In genomic region chr3:33113772-33114621, GRCh38 we compare ENCODE assay signal across 8 cellular contexts. TPM values are rescaled to one million over a fixed set of nuclear protein-coding genes. Genes with fewer than 3 reads are reported as not detected.
DNase-seq lines count a peak whose midpoint lies in the region; ATAC-seq and TF ChIP-seq lines count a peak whose summit lies in the region.

TSS of gene CRTAP (plus strand) at chr3:33114014. CDS start at chr3:33114078, 64 bp downstream.

- ATAC-seq in CD4-positive, alpha-beta T cell (ENCODE audit: poor library complexity) = peak; percentile 78
- peak; percentile 77 for ATAC-seq in GM19351 (IDR thresholded peaks at IDR 0.05; ENCODE audit: unreplicated experiment)
- peak; percentile 70 for ATAC-seq in HG03520 (IDR thresholded peaks at IDR 0.05; ENCODE audit: unreplicated experiment)
- ATAC-seq in memory B cell (ENCODE audit: low read depth) = peak; percentile 83

- peak within 1 kb of the TSS; percentile 59 for H3K27ac ChIP-seq in CD4-positive, alpha-beta T cell (ENCODE audit: low read depth, low read length)
- peak within 1 kb of the TSS; percentile 81 for H3K27ac ChIP-seq in effector memory CD4-positive, alpha-beta T cell (ENCODE audit: insufficient read depth, low read length, poor library complexity, severe bottlenecking)

- no peaks in the 10 kb centered on the region for H3K27me3 Mint-ChIP-seq in CD4-positive, alpha-beta T cell
- H3K27me3 Mint-ChIP-seq in memory B cell = no peaks in the 10 kb centered on the region

- no peaks in the 10 kb centered on the region for H3K36me3 ChIP-seq in effector memory CD4-positive, alpha-beta T cell (ENCODE audit: control insufficient read depth, insufficient read depth, low read length)

- peak within 1 kb of the TSS; percentile 95 for H3K4me3 Mint-ChIP-seq in CD4-positive, alpha-beta T cell
- peak within 1 kb of the TSS; percentile 94 for H3K4me3 Mint-ChIP-seq in memory B cell

- peaks cover 5% of the 10 kb centered on the region for H3K4me1 ChIP-seq in effector memory CD4-positive, alpha-beta T cell (ENCODE audit: control insufficient read depth, insufficient read depth, low read length, poor library complexity, severe bottlenecking)

- H3K36me3 Mint-ChIP-seq in CD4-positive, alpha-beta T cell (ENCODE audit: low read depth) = no peaks in the 10 kb centered on the region
- no peaks in the 10 kb centered on the region for H3K36me3 Mint-ChIP-seq in memory B cell

- H3K4me1 Mint-ChIP-seq in CD4-positive, alpha-beta T cell (ENCODE audit: low read depth) = peaks cover 56% of the 10 kb centered on the region
- peaks cover 20% of the 10 kb centered on the region for H3K4me1 Mint-ChIP-seq in memory B cell

- H3K4me3 ChIP-seq in effector memory CD4-positive, alpha-beta T cell (ENCODE audit: insufficient read depth, low read depth, low read length, poor library complexity, severe bottlenecking) = peak within 1 kb of the TSS; percentile 67

- POLR2A ChIA-PET in CD4-positive, alpha-beta T cell (lab: Charles Lee) = interaction anchor here (0.6 to 2.0 kb wide), 9 partner anchors 9 to 685 kb away, joined by 3 to 16 read pairs (median 4); partner anchors contain the start of genes GLB1, PDCD6IP, TMPPE and UBP1
- POLR2A ChIA-PET in activated CD8-positive, alpha-beta memory T cell treated with anti-CD3 and anti-CD28 coated beads for 36 hours (lab: Charles Lee) = interaction anchor here (0.6 to 1.3 kb wide), 4 partner anchors 17 to 20 kb away, joined by 3 to 7 read pairs (median 3); partner anchors contain the start of genes GLB1 and TMPPE

- H3K27me3 ChIP-seq in CD4-positive, alpha-beta T cell (ENCODE audit: control insufficient read depth, insufficient read depth, low read length) = no peaks in the 10 kb centered on the region
- H3K27me3 ChIP-seq in effector memory CD4-positive, alpha-beta T cell (replicated peaks; ENCODE audit: control insufficient read depth, insufficient read depth, low read length, poor library complexity, severe bottlenecking) = no peaks in the 10 kb centered on the region

- no peak for TF ChIP-seq CTCF in CD4-positive, alpha-beta T cell (IDR thresholded peaks at IDR 0.05)

- intact Hi-C loops in CD4-positive, alpha-beta T cell (cut with DNase I, micrococcal nuclease) = loop anchor here in 1 of 2 experiments (2.0 kb wide), 1 partner anchor 17 kb away; the partner anchor contains the start of genes GLB1 and TMPPE

- CTCF ChIA-PET in CD4-positive, alpha-beta T cell (lab: Charles Lee) = no interaction called here
- CTCF ChIA-PET in activated CD8-positive, alpha-beta memory T cell treated with anti-CD3 and anti-CD28 coated beads for 36 hours (lab: Charles Lee) = interaction anchor here (0.9 to 1.7 kb wide), 4 partner anchors 16 to 259 kb away, joined by 3 to 4 read pairs (median 4); partner anchors contain the start of genes GLB1 and TMPPE

- peak within 1 kb of the TSS; percentile 87 for H3K27ac Mint-ChIP-seq in CD4-positive, alpha-beta T cell
- peak within 1 kb of the TSS; percentile 86 for H3K27ac Mint-ChIP-seq in memory B cell

- H3K9me3 ChIP-seq in CD4-positive, alpha-beta T cell (ENCODE audit: control insufficient read depth, low read length) = no peaks in the 10 kb centered on the region
- H3K9me3 ChIP-seq in effector memory CD4-positive, alpha-beta T cell (ENCODE audit: control insufficient read depth, low read length) = no peaks in the 10 kb centered on the region

- DNase-seq in CD4-positive, alpha-beta T cell = peak; percentile 74 to 88 (median 82)
- peak; percentile 86 to 94 for DNase-seq in NOMO-1 (lab: John Stamatoyannopoulos, UW; ENCODE audit: unreplicated experiment in 2 of 2)
- peak; percentile 77 to 79 (median 79) for DNase-seq in effector memory CD4-positive, alpha-beta T cell
- peak; percentile 87 to 90 for DNase-seq in memory B cell (ENCODE audit: low spot score in 2 of 2)
- DNase-seq in stimulated activated CD8-positive, alpha-beta memory T cell treated with anti-CD3 and anti-CD28 coated beads, Interleukin-12 subunit alpha, Interleukin-12 subunit beta, amount 100 ng/mL, for 1 hour (ENCODE audit: low read depth) = peak; percentile 76

- no peaks in the 10 kb centered on the region for H3K9me3 Mint-ChIP-seq in CD4-positive, alpha-beta T cell
- no peaks in the 10 kb centered on the region for H3K9me3 Mint-ChIP-seq in memory B cell

RNA-seq across cellular contexts. Expression of gene CRTAP, which starts in this region (rescaled TPM):
- 10 to 100 TPM; 38.2 to 40.3 TPM for total RNA-seq in CD4-positive, alpha-beta T cell
- total RNA-seq in activated CD8-positive, alpha-beta memory T cell treated with anti-CD3 and anti-CD28 coated beads for 36 hours = 10 to 100 TPM; 35.5 to 39.7 TPM

Comparison
In these comparisons a context has a peak if more than half of its experiments do, and no peak if none do; other contexts are left out.
1. Peak in every context shown above with its lines: DNase-seq, ATAC-seq, H3K4me3 ChIP-seq and H3K27ac ChIP-seq.